Comparison of ENCODE assay signal across 1 cellular context in the genomic region with DNA sequence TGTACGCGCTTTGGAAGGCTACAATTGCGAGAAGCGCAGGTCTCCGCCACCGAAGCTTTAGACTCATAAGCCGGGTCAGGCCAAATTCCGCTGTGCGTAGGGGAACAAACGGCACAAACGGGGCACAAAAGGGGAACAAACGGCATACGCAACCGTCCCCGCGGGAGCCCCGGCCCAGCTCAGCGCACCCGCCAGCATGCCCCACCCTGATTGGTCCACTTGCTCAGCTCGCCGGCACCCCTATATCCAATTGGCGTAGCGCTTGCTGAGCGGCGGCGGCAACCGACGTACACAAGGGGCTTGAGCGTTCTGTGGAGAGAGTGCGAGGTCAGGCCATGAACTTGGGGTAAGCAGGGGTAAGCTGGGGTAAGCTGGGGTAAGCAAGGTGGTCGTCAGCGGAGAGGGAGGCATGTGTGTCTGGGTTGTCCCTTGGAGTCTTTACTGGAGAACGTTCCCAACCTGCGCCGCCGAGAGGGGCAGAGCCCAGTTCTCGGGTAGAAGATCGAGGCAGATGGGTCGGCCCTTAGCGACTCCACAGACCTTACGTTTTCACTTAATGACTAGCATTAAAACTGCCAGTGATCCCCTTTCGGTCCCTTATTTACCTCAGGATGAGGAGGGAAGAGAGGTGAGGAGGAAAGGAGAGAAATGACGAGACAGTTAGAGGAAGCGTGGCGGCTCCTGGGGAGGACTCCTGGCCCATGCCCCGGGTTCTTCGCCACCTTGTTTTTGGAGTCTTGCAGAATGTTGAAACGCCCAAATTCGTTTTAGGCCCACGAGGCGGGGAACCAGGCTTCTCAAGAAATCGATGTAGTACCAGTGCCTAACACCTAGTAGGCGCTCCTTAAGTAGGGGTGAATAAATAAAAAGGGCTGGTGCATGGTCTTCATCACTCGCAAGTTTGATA.
TF ChIP-seq lines count a peak whose summit lies in the region.

A gene (plus strand): TSS at position 268 of the 907 bp plus-strand sequence. CDS start 68 bp downstream, at position 336.

TF ChIP-seq in HepG2, 621 proteins besides CTCF, POLR2A, EP300 and RAD21 (continued from another document and continues in another):
- TF ChIP-seq, protein P1, sequence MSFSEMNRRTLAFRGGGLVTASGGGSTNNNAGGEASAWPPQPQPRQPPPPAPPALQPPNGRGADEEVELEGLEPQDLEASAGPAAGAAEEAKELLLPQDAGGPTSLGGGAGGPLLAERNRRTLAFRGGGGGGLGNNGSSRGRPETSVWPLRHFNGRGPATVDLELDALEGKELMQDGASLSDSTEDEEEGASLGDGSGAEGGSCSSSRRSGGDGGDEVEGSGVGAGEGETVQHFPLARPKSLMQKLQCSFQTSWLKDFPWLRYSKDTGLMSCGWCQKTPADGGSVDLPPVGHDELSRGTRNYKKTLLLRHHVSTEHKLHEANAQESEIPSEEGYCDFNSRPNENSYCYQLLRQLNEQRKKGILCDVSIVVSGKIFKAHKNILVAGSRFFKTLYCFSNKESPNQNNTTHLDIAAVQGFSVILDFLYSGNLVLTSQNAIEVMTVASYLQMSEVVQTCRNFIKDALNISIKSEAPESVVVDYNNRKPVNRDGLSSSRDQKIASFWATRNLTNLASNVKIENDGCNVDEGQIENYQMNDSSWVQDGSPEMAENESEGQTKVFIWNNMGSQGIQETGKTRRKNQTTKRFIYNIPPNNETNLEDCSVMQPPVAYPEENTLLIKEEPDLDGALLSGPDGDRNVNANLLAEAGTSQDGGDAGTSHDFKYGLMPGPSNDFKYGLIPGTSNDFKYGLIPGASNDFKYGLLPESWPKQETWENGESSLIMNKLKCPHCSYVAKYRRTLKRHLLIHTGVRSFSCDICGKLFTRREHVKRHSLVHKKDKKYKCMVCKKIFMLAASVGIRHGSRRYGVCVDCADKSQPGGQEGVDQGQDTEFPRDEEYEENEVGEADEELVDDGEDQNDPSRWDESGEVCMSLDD (CRISPR knock-in tag; IDR thresholded peaks at IDR 0.05; ENCODE audit: borderline replicate concordance), result peak; percentile 87
- TF ChIP-seq, protein P2, sequence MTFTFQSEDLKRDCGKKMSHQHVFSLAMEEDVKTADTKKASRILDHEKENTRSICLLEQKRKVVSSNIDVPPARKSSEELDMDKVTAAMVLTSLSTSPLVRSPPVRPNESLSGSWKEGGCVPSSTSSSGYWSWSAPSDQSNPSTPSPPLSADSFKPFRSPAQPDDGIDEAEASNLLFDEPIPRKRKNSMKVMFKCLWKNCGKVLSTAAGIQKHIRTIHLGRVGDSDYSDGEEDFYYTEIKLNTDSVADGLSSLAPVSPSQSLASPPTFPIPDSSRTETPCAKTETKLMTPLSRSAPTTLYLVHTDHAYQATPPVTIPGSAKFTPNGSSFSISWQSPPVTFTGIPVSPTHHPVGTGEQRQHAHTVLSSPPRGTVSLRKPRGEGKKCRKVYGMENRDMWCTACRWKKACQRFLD (CRISPR knock-in tag; IDR thresholded peaks at IDR 0.05; ENCODE audit: borderline replicate concordance), result 0 out of 2 replicates have a peak, but pooled peaks have one; percentile 48
- TF ChIP-seq REPIN1 (CRISPR knock-in tag; IDR thresholded peaks at IDR 0.05; ENCODE audit: borderline replicate concordance, low read depth), result 0 out of 2 replicates have a peak, but pooled peaks have one; percentile 69
- TF ChIP-seq, protein P3, sequence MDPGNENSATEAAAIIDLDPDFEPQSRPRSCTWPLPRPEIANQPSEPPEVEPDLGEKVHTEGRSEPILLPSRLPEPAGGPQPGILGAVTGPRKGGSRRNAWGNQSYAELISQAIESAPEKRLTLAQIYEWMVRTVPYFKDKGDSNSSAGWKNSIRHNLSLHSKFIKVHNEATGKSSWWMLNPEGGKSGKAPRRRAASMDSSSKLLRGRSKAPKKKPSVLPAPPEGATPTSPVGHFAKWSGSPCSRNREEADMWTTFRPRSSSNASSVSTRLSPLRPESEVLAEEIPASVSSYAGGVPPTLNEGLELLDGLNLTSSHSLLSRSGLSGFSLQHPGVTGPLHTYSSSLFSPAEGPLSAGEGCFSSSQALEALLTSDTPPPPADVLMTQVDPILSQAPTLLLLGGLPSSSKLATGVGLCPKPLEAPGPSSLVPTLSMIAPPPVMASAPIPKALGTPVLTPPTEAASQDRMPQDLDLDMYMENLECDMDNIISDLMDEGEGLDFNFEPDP (CRISPR knock-in tag; conservative IDR thresholded peaks at IDR 0.05), result no peak
- TF ChIP-seq BORCS8-MEF2B (CRISPR knock-in tag; IDR thresholded peaks at IDR 0.05), result peak; percentile 53; the same call in 1 of the 2 replicates
- no peak for TF ChIP-seq SAFB2 (CRISPR knock-in tag; IDR thresholded peaks at IDR 0.05; ENCODE audit: borderline replicate concordance, low read depth)
- TF ChIP-seq ATRX (CRISPR knock-in tag; IDR thresholded peaks at IDR 0.05; ENCODE audit: borderline replicate concordance), result no peak
- peak; percentile 79; the same call in 1 of the 2 replicates for TF ChIP-seq KAT8 (CRISPR knock-in tag; IDR thresholded peaks at IDR 0.05)
- no peak for TF ChIP-seq ONECUT2 (CRISPR knock-in tag; IDR thresholded peaks at IDR 0.05)
- peak; percentile 22; the same call in 1 of the 2 replicates for TF ChIP-seq SMYD3 (CRISPR knock-in tag; IDR thresholded peaks at IDR 0.05)
- TF ChIP-seq, protein P4, sequence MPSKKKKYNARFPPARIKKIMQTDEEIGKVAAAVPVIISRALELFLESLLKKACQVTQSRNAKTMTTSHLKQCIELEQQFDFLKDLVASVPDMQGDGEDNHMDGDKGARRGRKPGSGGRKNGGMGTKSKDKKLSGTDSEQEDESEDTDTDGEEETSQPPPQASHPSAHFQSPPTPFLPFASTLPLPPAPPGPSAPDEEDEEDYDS (CRISPR knock-in tag; IDR thresholded peaks at IDR 0.05), result peak; percentile 63
- TF ChIP-seq CHCHD3 (CRISPR knock-in tag; IDR thresholded peaks at IDR 0.05), result peak; percentile 26; the same call in 1 of the 2 replicates
- TF ChIP-seq, protein P5, sequence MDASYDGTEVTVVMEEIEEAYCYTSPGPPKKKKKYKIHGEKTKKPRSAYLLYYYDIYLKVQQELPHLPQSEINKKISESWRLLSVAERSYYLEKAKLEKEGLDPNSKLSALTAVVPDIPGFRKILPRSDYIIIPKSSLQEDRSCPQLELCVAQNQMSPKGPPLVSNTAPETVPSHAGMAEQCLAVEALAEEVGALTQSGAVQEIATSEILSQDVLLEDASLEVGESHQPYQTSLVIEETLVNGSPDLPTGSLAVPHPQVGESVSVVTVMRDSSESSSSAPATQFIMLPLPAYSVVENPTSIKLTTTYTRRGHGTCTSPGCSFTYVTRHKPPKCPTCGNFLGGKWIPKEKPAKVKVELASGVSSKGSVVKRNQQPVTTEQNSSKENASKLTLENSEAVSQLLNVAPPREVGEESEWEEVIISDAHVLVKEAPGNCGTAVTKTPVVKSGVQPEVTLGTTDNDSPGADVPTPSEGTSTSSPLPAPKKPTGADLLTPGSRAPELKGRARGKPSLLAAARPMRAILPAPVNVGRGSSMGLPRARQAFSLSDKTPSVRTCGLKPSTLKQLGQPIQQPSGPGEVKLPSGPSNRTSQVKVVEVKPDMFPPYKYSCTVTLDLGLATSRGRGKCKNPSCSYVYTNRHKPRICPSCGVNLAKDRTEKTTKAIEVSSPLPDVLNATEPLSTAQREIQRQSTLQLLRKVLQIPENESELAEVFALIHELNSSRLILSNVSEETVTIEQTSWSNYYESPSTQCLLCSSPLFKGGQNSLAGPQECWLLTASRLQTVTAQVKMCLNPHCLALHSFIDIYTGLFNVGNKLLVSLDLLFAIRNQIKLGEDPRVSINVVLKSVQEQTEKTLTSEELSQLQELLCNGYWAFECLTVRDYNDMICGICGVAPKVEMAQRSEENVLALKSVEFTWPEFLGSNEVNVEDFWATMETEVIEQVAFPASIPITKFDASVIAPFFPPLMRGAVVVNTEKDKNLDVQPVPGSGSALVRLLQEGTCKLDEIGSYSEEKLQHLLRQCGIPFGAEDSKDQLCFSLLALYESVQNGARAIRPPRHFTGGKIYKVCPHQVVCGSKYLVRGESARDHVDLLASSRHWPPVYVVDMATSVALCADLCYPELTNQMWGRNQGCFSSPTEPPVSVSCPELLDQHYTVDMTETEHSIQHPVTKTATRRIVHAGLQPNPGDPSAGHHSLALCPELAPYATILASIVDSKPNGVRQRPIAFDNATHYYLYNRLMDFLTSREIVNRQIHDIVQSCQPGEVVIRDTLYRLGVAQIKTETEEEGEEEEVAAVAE (CRISPR knock-in tag; IDR thresholded peaks at IDR 0.05; ENCODE audit: borderline replicate concordance), result peak; percentile 100
- TF ChIP-seq, protein P6, sequence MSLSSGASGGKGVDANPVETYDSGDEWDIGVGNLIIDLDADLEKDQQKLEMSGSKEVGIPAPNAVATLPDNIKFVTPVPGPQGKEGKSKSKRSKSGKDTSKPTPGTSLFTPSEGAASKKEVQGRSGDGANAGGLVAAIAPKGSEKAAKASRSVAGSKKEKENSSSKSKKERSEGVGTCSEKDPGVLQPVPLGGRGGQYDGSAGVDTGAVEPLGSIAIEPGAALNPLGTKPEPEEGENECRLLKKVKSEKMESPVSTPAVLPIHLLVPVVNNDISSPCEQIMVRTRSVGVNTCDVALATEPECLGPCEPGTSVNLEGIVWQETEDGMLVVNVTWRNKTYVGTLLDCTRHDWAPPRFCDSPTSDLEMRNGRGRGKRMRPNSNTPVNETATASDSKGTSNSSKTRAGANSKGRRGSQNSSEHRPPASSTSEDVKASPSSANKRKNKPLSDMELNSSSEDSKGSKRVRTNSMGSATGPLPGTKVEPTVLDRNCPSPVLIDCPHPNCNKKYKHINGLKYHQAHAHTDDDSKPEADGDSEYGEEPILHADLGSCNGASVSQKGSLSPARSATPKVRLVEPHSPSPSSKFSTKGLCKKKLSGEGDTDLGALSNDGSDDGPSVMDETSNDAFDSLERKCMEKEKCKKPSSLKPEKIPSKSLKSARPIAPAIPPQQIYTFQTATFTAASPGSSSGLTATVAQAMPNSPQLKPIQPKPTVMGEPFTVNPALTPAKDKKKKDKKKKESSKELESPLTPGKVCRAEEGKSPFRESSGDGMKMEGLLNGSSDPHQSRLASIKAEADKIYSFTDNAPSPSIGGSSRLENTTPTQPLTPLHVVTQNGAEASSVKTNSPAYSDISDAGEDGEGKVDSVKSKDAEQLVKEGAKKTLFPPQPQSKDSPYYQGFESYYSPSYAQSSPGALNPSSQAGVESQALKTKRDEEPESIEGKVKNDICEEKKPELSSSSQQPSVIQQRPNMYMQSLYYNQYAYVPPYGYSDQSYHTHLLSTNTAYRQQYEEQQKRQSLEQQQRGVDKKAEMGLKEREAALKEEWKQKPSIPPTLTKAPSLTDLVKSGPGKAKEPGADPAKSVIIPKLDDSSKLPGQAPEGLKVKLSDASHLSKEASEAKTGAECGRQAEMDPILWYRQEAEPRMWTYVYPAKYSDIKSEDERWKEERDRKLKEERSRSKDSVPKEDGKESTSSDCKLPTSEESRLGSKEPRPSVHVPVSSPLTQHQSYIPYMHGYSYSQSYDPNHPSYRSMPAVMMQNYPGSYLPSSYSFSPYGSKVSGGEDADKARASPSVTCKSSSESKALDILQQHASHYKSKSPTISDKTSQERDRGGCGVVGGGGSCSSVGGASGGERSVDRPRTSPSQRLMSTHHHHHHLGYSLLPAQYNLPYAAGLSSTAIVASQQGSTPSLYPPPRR (CRISPR knock-in tag; IDR thresholded peaks at IDR 0.05; ENCODE audit: borderline replicate concordance), result peak; percentile 45; the same call in 1 of the 2 replicates
- TF ChIP-seq GLI4 (CRISPR knock-in tag; IDR thresholded peaks at IDR 0.05; ENCODE audit: borderline replicate concordance), result peak; percentile 70
- TF ChIP-seq ZNF260 (CRISPR knock-in tag; IDR thresholded peaks at IDR 0.05; ENCODE audit: borderline replicate concordance, low read depth), result no peak
- TF ChIP-seq, protein P7, sequence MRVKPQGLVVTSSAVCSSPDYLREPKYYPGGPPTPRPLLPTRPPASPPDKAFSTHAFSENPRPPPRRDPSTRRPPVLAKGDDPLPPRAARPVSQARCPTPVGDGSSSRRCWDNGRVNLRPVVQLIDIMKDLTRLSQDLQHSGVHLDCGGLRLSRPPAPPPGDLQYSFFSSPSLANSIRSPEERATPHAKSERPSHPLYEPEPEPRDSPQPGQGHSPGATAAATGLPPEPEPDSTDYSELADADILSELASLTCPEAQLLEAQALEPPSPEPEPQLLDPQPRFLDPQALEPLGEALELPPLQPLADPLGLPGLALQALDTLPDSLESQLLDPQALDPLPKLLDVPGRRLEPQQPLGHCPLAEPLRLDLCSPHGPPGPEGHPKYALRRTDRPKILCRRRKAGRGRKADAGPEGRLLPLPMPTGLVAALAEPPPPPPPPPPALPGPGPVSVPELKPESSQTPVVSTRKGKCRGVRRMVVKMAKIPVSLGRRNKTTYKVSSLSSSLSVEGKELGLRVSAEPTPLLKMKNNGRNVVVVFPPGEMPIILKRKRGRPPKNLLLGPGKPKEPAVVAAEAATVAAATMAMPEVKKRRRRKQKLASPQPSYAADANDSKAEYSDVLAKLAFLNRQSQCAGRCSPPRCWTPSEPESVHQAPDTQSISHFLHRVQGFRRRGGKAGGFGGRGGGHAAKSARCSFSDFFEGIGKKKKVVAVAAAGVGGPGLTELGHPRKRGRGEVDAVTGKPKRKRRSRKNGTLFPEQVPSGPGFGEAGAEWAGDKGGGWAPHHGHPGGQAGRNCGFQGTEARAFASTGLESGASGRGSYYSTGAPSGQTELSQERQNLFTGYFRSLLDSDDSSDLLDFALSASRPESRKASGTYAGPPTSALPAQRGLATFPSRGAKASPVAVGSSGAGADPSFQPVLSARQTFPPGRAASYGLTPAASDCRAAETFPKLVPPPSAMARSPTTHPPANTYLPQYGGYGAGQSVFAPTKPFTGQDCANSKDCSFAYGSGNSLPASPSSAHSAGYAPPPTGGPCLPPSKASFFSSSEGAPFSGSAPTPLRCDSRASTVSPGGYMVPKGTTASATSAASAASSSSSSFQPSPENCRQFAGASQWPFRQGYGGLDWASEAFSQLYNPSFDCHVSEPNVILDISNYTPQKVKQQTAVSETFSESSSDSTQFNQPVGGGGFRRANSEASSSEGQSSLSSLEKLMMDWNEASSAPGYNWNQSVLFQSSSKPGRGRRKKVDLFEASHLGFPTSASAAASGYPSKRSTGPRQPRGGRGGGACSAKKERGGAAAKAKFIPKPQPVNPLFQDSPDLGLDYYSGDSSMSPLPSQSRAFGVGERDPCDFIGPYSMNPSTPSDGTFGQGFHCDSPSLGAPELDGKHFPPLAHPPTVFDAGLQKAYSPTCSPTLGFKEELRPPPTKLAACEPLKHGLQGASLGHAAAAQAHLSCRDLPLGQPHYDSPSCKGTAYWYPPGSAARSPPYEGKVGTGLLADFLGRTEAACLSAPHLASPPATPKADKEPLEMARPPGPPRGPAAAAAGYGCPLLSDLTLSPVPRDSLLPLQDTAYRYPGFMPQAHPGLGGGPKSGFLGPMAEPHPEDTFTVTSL (CRISPR knock-in tag; IDR thresholded peaks at IDR 0.05; ENCODE audit: borderline replicate concordance), result 0 out of 2 replicates have a peak, but pooled peaks have one; percentile 21
- TF ChIP-seq ZSCAN12 (CRISPR knock-in tag; IDR thresholded peaks at IDR 0.05), result no peak
- TF ChIP-seq, protein P8, sequence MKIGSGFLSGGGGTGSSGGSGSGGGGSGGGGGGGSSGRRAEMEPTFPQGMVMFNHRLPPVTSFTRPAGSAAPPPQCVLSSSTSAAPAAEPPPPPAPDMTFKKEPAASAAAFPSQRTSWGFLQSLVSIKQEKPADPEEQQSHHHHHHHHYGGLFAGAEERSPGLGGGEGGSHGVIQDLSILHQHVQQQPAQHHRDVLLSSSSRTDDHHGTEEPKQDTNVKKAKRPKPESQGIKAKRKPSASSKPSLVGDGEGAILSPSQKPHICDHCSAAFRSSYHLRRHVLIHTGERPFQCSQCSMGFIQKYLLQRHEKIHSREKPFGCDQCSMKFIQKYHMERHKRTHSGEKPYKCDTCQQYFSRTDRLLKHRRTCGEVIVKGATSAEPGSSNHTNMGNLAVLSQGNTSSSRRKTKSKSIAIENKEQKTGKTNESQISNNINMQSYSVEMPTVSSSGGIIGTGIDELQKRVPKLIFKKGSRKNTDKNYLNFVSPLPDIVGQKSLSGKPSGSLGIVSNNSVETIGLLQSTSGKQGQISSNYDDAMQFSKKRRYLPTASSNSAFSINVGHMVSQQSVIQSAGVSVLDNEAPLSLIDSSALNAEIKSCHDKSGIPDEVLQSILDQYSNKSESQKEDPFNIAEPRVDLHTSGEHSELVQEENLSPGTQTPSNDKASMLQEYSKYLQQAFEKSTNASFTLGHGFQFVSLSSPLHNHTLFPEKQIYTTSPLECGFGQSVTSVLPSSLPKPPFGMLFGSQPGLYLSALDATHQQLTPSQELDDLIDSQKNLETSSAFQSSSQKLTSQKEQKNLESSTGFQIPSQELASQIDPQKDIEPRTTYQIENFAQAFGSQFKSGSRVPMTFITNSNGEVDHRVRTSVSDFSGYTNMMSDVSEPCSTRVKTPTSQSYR (CRISPR knock-in tag; IDR thresholded peaks at IDR 0.05; ENCODE audit: borderline replicate concordance), result no peak
- peak; percentile 76 for TF ChIP-seq THAP11 (CRISPR knock-in tag; IDR thresholded peaks at IDR 0.05)
